22 cellular contexts compared by ENCODE assay signal in the genomic region with DNA sequence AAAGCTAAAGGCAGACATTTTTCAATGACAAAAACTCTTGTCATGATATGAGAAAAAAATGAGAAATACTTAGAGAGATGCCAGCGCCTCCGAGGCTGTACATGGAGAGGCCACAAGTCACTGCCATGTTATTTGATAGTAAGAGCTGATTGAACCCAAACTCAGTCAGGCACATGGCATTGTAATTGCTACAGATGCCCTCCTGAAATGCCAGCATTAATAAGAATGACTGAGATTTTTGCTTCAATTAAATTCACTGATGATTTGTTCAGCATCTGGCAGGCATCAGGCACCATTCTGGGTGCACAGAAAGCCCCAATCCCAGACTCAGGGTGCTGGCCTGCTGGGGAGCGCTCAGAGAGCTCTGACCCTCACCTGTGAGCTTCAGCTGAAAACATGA.
DNase-seq lines count a peak whose midpoint lies in the region; ATAC-seq and TF ChIP-seq lines count a peak whose summit lies in the region.
"Had no signal": no experiment of that assay in that cellular context is flagged by ENCODE, and none has a peak within 500 bp of the region (broad histone marks: within the 10 kb centered on the region; RNA-seq: fewer than 3 reads in every experiment).

No MANE protein-coding gene starts in this region.

- ATAC-seq in SK-N-SH treated with all-trans-retinoic acid at 6 μM for 48 hours (no peak), HG02852 (IDR thresholded peaks at IDR 0.05; ENCODE audit: unreplicated experiment) (no peak)

- H3K27ac ChIP-seq in osteoblast (ENCODE audit: low read depth, low read length), result no peak overlapping the region
- H3K27ac ChIP-seq: BLaER1 had no signal

- peak; percentile 11 for DNase-seq in NCI-H2171 (lab: John Stamatoyannopoulos, UW)
- peak; percentile 46 for DNase-seq in NCI-H2171 treated with DMSO at 0.1 percent for 48 hours (lab: John Stamatoyannopoulos, UW)
- peak; percentile 18 for DNase-seq in osteoblast (ENCODE audit: insufficient read length, low spot score, missing footprints)
- no peak for DNase-seq in NCI-H2029 treated with DMSO at 0.1 percent for 48 hours (lab: John Stamatoyannopoulos, UW)
- no peak for DNase-seq in NCI-H526 treated with DMSO at 0.1 percent for 48 hours (lab: John Stamatoyannopoulos, UW)
- no peak for DNase-seq in DMS79 (lab: John Stamatoyannopoulos, UW)
- DNase-seq: 8988T; ACHN; BE2C; C1 segment of cervical spinal cord; CD4-positive, alpha-beta memory T cell; CD4-positive, CD25-positive, alpha-beta regulatory T cell; CD8-positive, alpha-beta memory T cell; COR-L47; DMS 273 treated with DMSO at 0.1 percent for 48 hours; DMS153; DMS53; DMS79 treated with DMSO at 0.1 percent for 48 hours; GF-D8 had no signal

- H3K36me3 ChIP-seq in osteoblast (ENCODE audit: insufficient read depth, low read length), result no peaks in the 10 kb centered on the region
- H3K36me3 ChIP-seq: BE2C, BLaER1 had no signal

- no peaks in the 10 kb centered on the region for H3K79me2 ChIP-seq in osteoblast (ENCODE audit: insufficient read depth, low read length)

- no peak overlapping the region for H2AFZ ChIP-seq in osteoblast (ENCODE audit: low read length)

- no peak overlapping the region for H3K4me2 ChIP-seq in osteoblast (ENCODE audit: insufficient read depth, low read length)
- H3K4me2 ChIP-seq: BLaER1 had no signal

- no peak overlapping the region for H3K4me3 ChIP-seq in osteoblast (ENCODE audit: insufficient read depth, low read length)
- H3K4me3 ChIP-seq: BLaER1 had no signal

- H3K27me3 ChIP-seq in osteoblast (ENCODE audit: insufficient read depth, low read length), result no peaks in the 10 kb centered on the region
- H3K27me3 ChIP-seq: BE2C, BLaER1 had no signal

- no peaks in the 10 kb centered on the region for H4K20me1 ChIP-seq in osteoblast (ENCODE audit: insufficient read depth, low read length)
- H4K20me1 ChIP-seq: BLaER1 had no signal

- no peaks in the 10 kb centered on the region for H3K4me1 ChIP-seq in osteoblast (ENCODE audit: insufficient read depth, low read length)

- no peaks in the 10 kb centered on the region for H3K9me3 ChIP-seq in osteoblast (ENCODE audit: low read depth, low read length)
- H3K9me3 ChIP-seq: BE2C, BLaER1 had no signal

- no peak for TF ChIP-seq CTCF in osteoblast (IDR thresholded peaks at IDR 0.05; ENCODE audit: extremely low read depth, low read depth, low read length)

TF ChIP-seq in SK-N-SH treated with all-trans-retinoic acid at 6 μM for 48 hours, 23 proteins besides CTCF, POLR2A, EP300 and RAD21:
- peak; percentile 26; the same call in 1 of the 2 replicates for TF ChIP-seq TCF4 (CRISPR knock-in tag; IDR thresholded peaks at IDR 0.05; ENCODE audit: borderline replicate concordance)
- TF ChIP-seq, protein P1, sequence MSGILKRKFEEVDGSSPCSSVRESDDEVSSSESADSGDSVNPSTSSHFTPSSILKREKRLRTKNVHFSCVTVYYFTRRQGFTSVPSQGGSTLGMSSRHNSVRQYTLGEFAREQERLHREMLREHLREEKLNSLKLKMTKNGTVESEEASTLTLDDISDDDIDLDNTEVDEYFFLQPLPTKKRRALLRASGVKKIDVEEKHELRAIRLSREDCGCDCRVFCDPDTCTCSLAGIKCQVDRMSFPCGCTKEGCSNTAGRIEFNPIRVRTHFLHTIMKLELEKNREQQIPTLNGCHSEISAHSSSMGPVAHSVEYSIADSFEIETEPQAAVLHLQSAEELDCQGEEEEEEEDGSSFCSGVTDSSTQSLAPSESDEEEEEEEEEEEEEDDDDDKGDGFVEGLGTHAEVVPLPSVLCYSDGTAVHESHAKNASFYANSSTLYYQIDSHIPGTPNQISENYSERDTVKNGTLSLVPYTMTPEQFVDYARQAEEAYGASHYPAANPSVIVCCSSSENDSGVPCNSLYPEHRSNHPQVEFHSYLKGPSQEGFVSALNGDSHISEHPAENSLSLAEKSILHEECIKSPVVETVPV (CRISPR knock-in tag; IDR thresholded peaks at IDR 0.05), result no peak

Comparison
In these comparisons a context has a peak if more than half of its experiments do, and no peak if none do; other contexts are left out.
1. DNase-seq: peak in NCI-H2171 (single experiment), NCI-H2171 treated with DMSO at 0.1 percent for 48 hours (single experiment) and osteoblast (single experiment); none in NCI-H2029 treated with DMSO at 0.1 percent for 48 hours (single experiment), NCI-H526 treated with DMSO at 0.1 percent for 48 hours (single experiment) and DMS79 (single experiment).